9 cellular contexts compared by ENCODE assay signal in genomic region chr17:78748048-78748729, GRCh38. TPM values are rescaled to one million over a fixed set of nuclear protein-coding genes. Genes with fewer than 3 reads are reported as not detected.
A peak's percentile ranks its signal among the peaks of the same experiment; 100 is the strongest.
DNase-seq lines count a peak whose midpoint lies in the region; ATAC-seq and TF ChIP-seq lines count a peak whose summit lies in the region.
"Had no signal": no experiment of that assay in that cellular context is flagged by ENCODE, and none has a peak within 500 bp of the region (broad histone marks: within the 10 kb centered on the region; RNA-seq: fewer than 3 reads in every experiment).

No MANE protein-coding gene starts in this region.

- DNase-seq in Jurkat, Clone E6-1 (ENCODE audit: low read depth, low spot score), result no peak
- DNase-seq in chondrocyte (ENCODE audit: low spot score), result no peak
- DNase-seq in sigmoid colon, result no peak
- no peak for DNase-seq in putamen (ENCODE audit: low spot score)
- DNase-seq in effector CD8-positive, alpha-beta T cell (lab: John Stamatoyannopoulos, UW), result no peak
- no peak for DNase-seq in hippocampal formation (lab: John Stamatoyannopoulos, UW)

- H3K27me3 Mint-ChIP-seq in chondrocyte (ENCODE audit: low read depth), result no peaks in the 10 kb centered on the region

- ATAC-seq in GM21360 (IDR thresholded peaks at IDR 0.05; ENCODE audit: unreplicated experiment) (peak; percentile 38), GM21390 (IDR thresholded peaks at IDR 0.05; ENCODE audit: unreplicated experiment) (no peak)
- ATAC-seq: Panc1 had no signal

- H3K4me1 Mint-ChIP-seq in chondrocyte (ENCODE audit: low read depth), result peaks cover 50% of the 10 kb centered on the region

- no peak for TF ChIP-seq POLR2A in sigmoid colon (IDR thresholded peaks at IDR 0.05)

- intact Hi-C loops in sigmoid colon (cut with DNase I), result loop anchor here (5.0 kb wide), 1 partner anchor 41 kb away; no protein-coding TSS in a partner anchor

- TF ChIP-seq CTCF in chondrocyte (IDR thresholded peaks at IDR 0.05), result no peak
- no peak for TF ChIP-seq CTCF in sigmoid colon (IDR thresholded peaks at IDR 0.05)

- peak overlapping the region; percentile 48 to 72 (median 56) for H3K27ac ChIP-seq in sigmoid colon

- H3K36me3 Mint-ChIP-seq in chondrocyte (ENCODE audit: low read depth), result no peaks in the 10 kb centered on the region

- H3K27me3 ChIP-seq in sigmoid colon, result no peaks in the 10 kb centered on the region

- peaks cover 0 to 41% (median 34%) of the 10 kb centered on the region in 4 donors for H3K4me1 ChIP-seq in sigmoid colon

- peak overlapping the region; percentile 27 for H3K4me3 ChIP-seq in Jurkat, Clone E6-1 (ENCODE audit: low read length)
- H3K4me3 ChIP-seq in sigmoid colon, result no peak overlapping the region

- no peak overlapping the region for H3K4me3 Mint-ChIP-seq in chondrocyte (ENCODE audit: unreplicated experiment)

- no peaks in the 10 kb centered on the region for H3K36me3 ChIP-seq in sigmoid colon

- TF ChIP-seq EP300 in sigmoid colon (IDR thresholded peaks at IDR 0.05), result no peak

- no peaks in the 10 kb centered on the region for H3K9me3 Mint-ChIP-seq in chondrocyte (ENCODE audit: low read depth)

- H3K9me3 ChIP-seq in sigmoid colon, result no peaks in the 10 kb centered on the region

- peak overlapping the region; percentile 19 for H3K27ac Mint-ChIP-seq in chondrocyte (ENCODE audit: unreplicated experiment)

- 40 to 68% methylated on average over 6 of the region's 6 CpGs for WGBS in sigmoid colon, 2 donors

RNA-seq across cellular contexts. Expression of gene CYTH1, which starts 33.9 kb away (rescaled TPM):
- 99.1 TPM for polyA plus RNA-seq in Jurkat, Clone E6-1 (2012; ENCODE audit: insufficient read depth, insufficient read length)
- 79.2 to 155 TPM (median 80.8 TPM) in 3 replicates for total RNA-seq in chondrocyte
- total RNA-seq in sigmoid colon, result 10 to 100 TPM; 26.7 to 38.5 (median 35.2) TPM
- polyA plus RNA-seq in sigmoid colon, result 10 to 100 TPM; 56.5 to 83.8 (median 64.3) TPM
